In genomic region chr15:76994971-76995945, GRCh38 we compare ENCODE assay signal across 9 cellular contexts. TPM values are rescaled to one million over a fixed set of nuclear protein-coding genes. Genes with fewer than 3 reads are reported as not detected.
DNase-seq lines count a peak whose midpoint lies in the region; ATAC-seq and TF ChIP-seq lines count a peak whose summit lies in the region.
"Had no signal": no experiment of that assay in that cellular context is flagged by ENCODE, and none has a peak within 500 bp of the region (broad histone marks: within the 10 kb centered on the region; RNA-seq: fewer than 3 reads in every experiment).

Gene PSTPIP1, plus strand, starts transcription at chr15:76995126. Its CDS starts 448 bp downstream, at chr15:76995574.

- H3K9me2 ChIP-seq in Karpas-422 (replicated peaks; ENCODE audit: insufficient read depth, low read length) = no peaks in the 10 kb centered on the region

- 83 to 88% methylated on average over 12 to 28 of the region's 28 CpGs for WGBS in endodermal cell (ENCODE audit: insufficient coverage in 1 of 2, insufficient read length in 1 of 2), 2 experiments

- H3K4me3 Mint-ChIP-seq in endodermal cell = no peak within 1 kb of the TSS

- H3K27ac ChIP-seq in Karpas-422 (ENCODE audit: low read length) = peak within 1 kb of the TSS; percentile 81
- peak within 1 kb of the TSS; percentile 49 for H3K27ac ChIP-seq in endodermal cell (ENCODE audit: low read depth, low read length)
- H3K27ac ChIP-seq in osteoblast (ENCODE audit: low read depth, low read length) = no peak within 1 kb of the TSS

- TF ChIP-seq CTCF in endodermal cell (conservative IDR thresholded peaks at IDR 0.05) (no peak), osteoblast (IDR thresholded peaks at IDR 0.05; ENCODE audit: extremely low read depth, low read depth, low read length) (no peak)

- H3K36me3 ChIP-seq in Karpas-422 (ENCODE audit: insufficient read depth, low read length) (no peaks in the 10 kb centered on the region), endodermal cell (ENCODE audit: control insufficient read depth, insufficient read depth, low read length) (no peaks in the 10 kb centered on the region), osteoblast (ENCODE audit: insufficient read depth, low read length) (no peaks in the 10 kb centered on the region)

- H4K20me1 ChIP-seq in Karpas-422 (ENCODE audit: insufficient read depth, low read depth, low read length) (no peaks in the 10 kb centered on the region), osteoblast (ENCODE audit: insufficient read depth, low read length) (no peaks in the 10 kb centered on the region)

- H3K36me3 Mint-ChIP-seq in endodermal cell (ENCODE audit: low read depth) = no peaks in the 10 kb centered on the region

- H3K9me3 Mint-ChIP-seq in endodermal cell = no peaks in the 10 kb centered on the region

- no peaks in the 10 kb centered on the region for H3K27me3 ChIP-seq in Karpas-422 (ENCODE audit: low read length)
- no peaks in the 10 kb centered on the region for H3K27me3 ChIP-seq in endodermal cell (ENCODE audit: control insufficient read depth, insufficient read depth, low read length, poor library complexity, severe bottlenecking)
- H3K27me3 ChIP-seq in osteoblast (ENCODE audit: insufficient read depth, low read length) = no peaks in the 10 kb centered on the region

- H3K4me1 Mint-ChIP-seq in endodermal cell = no peaks in the 10 kb centered on the region

- no peaks in the 10 kb centered on the region for H3K27me3 Mint-ChIP-seq in endodermal cell (ENCODE audit: insufficient read depth)

- H3K4me3 ChIP-seq in Karpas-422 (ENCODE audit: low read length) (peak within 1 kb of the TSS; percentile 82), endodermal cell (ENCODE audit: low read length) (no peak within 1 kb of the TSS), osteoblast (ENCODE audit: insufficient read depth, low read length) (no peak within 1 kb of the TSS)

- H2AFZ ChIP-seq in Karpas-422 (ENCODE audit: low read length) (peak within 1 kb of the TSS; percentile 92), osteoblast (ENCODE audit: low read length) (peak within 1 kb of the TSS; percentile 88)

- no peak for ATAC-seq in HG03135 (IDR thresholded peaks at IDR 0.05; ENCODE audit: unreplicated experiment)

- peak within 1 kb of the TSS; percentile 86 for H3K4me2 ChIP-seq in Karpas-422 (ENCODE audit: low read depth, low read length, poor library complexity, severe bottlenecking)
- no peak within 1 kb of the TSS for H3K4me2 ChIP-seq in osteoblast (ENCODE audit: insufficient read depth, low read length)

- H3K4me1 ChIP-seq in Karpas-422 (ENCODE audit: low read length) = peaks cover 64% of the 10 kb centered on the region
- no peaks in the 10 kb centered on the region for H3K4me1 ChIP-seq in endodermal cell (ENCODE audit: control insufficient read depth, insufficient read depth, low read length)
- H3K4me1 ChIP-seq in osteoblast (ENCODE audit: insufficient read depth, low read length) = peaks cover 9% of the 10 kb centered on the region

- H3K9me3 ChIP-seq in Karpas-422 (ENCODE audit: low read length) (no peaks in the 10 kb centered on the region), endodermal cell (ENCODE audit: control insufficient read depth, low read length) (no peaks in the 10 kb centered on the region), osteoblast (ENCODE audit: low read depth, low read length) (no peaks in the 10 kb centered on the region)

- no peak within 1 kb of the TSS for H3K27ac Mint-ChIP-seq in endodermal cell

- H3K79me2 ChIP-seq in Karpas-422 (ENCODE audit: low read length) (peaks cover 22% of the 10 kb centered on the region), osteoblast (ENCODE audit: insufficient read depth, low read length) (no peaks in the 10 kb centered on the region)

- H3K9ac ChIP-seq in Karpas-422 (ENCODE audit: low read length) (peak within 1 kb of the TSS; percentile 84), endodermal cell (ENCODE audit: extremely low read depth, low read length, poor library complexity, severe bottlenecking) (no peak within 1 kb of the TSS)

- peak; percentile 58 for DNase-seq in GM19238 (ENCODE audit: insufficient read length, low spot score)
- peak; percentile 89 for DNase-seq in Karpas-422
- DNase-seq in activated CD4-positive, alpha-beta T cell treated with anti-CD3 and anti-CD28 coated beads, Interleukin-2, amount 50 U/mL, for 4 hours = peak; percentile 49 to 57
- DNase-seq in endodermal cell = peak; percentile 48
- DNase-seq in osteoblast (ENCODE audit: insufficient read length, low spot score, missing footprints) = peak; percentile 71
- no peak for DNase-seq in 8988T
- no peak for DNase-seq in NCI-H2029 treated with DMSO at 0.1 percent for 48 hours (lab: John Stamatoyannopoulos, UW)

RNA-seq across cellular contexts. Expression of gene PSTPIP1, which starts in this region (rescaled TPM):
- total RNA-seq in Karpas-422 (2014; rRNA removed; shearing (Covaris generic); ENCODE audit: low replicate concordance) = 13.1 and 40.4 TPM in 2 replicates
- total RNA-seq in endodermal cell (1 to 10 TPM in 1 of 2 donors, under 1 TPM in 1; 0.29 to 1.5 TPM), osteoblast (not detected in 2 replicates)
- polyA plus RNA-seq in endodermal cell (2013, experiment 1 of 2) = 0.82 TPM
- polyA plus RNA-seq in endodermal cell (2013, experiment 2 of 2) = 0.58 TPM
- total RNA-seq: renal cortical epithelial cell had no signal

Comparison
In these comparisons a context has a peak if more than half of its experiments do, and no peak if none do; other contexts are left out.
1. Peak in DNase-seq in osteoblast; RNA of the gene not detected or under 1 TPM.
2. DNase-seq: peak in GM19238 (single experiment), Karpas-422 (single experiment), activated CD4-positive, alpha-beta T cell treated with anti-CD3 and anti-CD28 coated beads, Interleukin-2, amount 50 U/mL, for 4 hours (2 of 2) and endodermal cell (single experiment); none in 8988T (single experiment) and NCI-H2029 treated with DMSO at 0.1 percent for 48 hours (single experiment).